ENCODE assay signal across 9 cellular contexts in genomic region chr2:61177727-61178549, GRCh38. TPM values are rescaled to one million over a fixed set of nuclear protein-coding genes. Genes with fewer than 3 reads are reported as not detected.
DNase-seq lines count a peak whose midpoint lies in the region; ATAC-seq, FAIRE-seq and TF ChIP-seq lines count a peak whose summit lies in the region.
"Had no signal": no experiment of that assay in that cellular context is flagged by ENCODE, and none has a peak within 500 bp of the region (broad histone marks: within the 10 kb centered on the region; RNA-seq: fewer than 3 reads in every experiment).

No MANE protein-coding gene starts in this region.

- H3K36me3 ChIP-seq in GM12878 (ENCODE audit: control insufficient read depth in 2 of 2, insufficient read depth in 2 of 2, low read length in 1 of 2): peaks cover 5 to 6% of the 10 kb centered on the region in 2 experiments

- H2AFZ ChIP-seq in GM12878 (ENCODE audit: control insufficient read depth, low read depth, low read length): peak overlapping the region; percentile 91

- BruUV-seq in GM12878 (replicated peaks; lab: Mats Ljungman, UMichigan): TSS peak; percentile 74

- RAD21 ChIA-PET in GM12878 (lab: Charles Lee; ENCODE audit: unreplicated experiment): interaction anchor here (0.5 to 1.4 kb wide), 9 partner anchors 9 to 373 kb away, joined by 3 to 4 read pairs (median 3); partner anchors contain the start of gene PEX13

- TF ChIP-seq POLR2A in GM12878 (IDR thresholded peaks at IDR 0.05; ENCODE audit: low read depth, low read length): peak; percentile 47

- H3K4me2 ChIP-seq in GM12878 (ENCODE audit: control insufficient read depth, insufficient read depth): peak overlapping the region; percentile 96

- POLR2A ChIA-PET in GM12878 (lab: Charles Lee): interaction anchor here (0.5 to 2.4 kb wide), 15 partner anchors 10 to 586 kb away, joined by 3 to 10 read pairs (median 4); partner anchors contain the start of genes PEX13 and XPO1

- TF ChIP-seq CTCF in GM12878 (IDR thresholded peaks at IDR 0.05 in 2 of 3, conservative IDR thresholded peaks at IDR 0.05 in 1 of 3; ENCODE audit: control insufficient read depth in 2 of 3, extremely low read depth in 1 of 3, insufficient read depth in 1 of 3, low read depth in 3 of 3, low read length in 3 of 3): no peak

- peak overlapping the region; percentile 91 for H3K9ac ChIP-seq in GM12878 (ENCODE audit: control insufficient read depth, insufficient read depth, low read length)

- 5% methylated on average over 40 of the region's 45 CpGs for WGBS in GM12878 (ENCODE audit: insufficient coverage, insufficient replicate concordance, low lambda C conversion rate, missing lambda C conversion rate)

- no peaks in the 10 kb centered on the region for H4K20me1 ChIP-seq in GM12878 (ENCODE audit: control insufficient read depth, insufficient read depth)

- DNase-seq in NCI-H2227 (lab: John Stamatoyannopoulos, UW; ENCODE audit: unreplicated experiment): peak; percentile 53
- DNase-seq in NCI-H2227 treated with DMSO at 0.1 percent for 48 hours (lab: John Stamatoyannopoulos, UW): no peak
- peak; percentile 25 for DNase-seq in SW480 (ENCODE audit: low spot score)
- DNase-seq in GM12878 (ENCODE audit: low read depth, low spot score): no peak
- peak; percentile 26 for DNase-seq in iris pigment epithelial cell (ENCODE audit: low read depth)
- DNase-seq in stimulated activated CD4-positive, alpha-beta T cell treated with anti-CD3 and anti-CD28 coated beads, Interleukin-1b, Interleukin-23, amount 100 ng/mL, for 24 hours (ENCODE audit: low read depth in 4 of 4, low spot score in 1 of 4): peak in 3 of 4 experiments; percentile 5 to 30 (median 24)
- DNase-seq in mucosa of gallbladder (ENCODE audit: low spot score): no peak

- peaks cover 47% of the 10 kb centered on the region for H3K79me2 ChIP-seq in GM12878 (ENCODE audit: control insufficient read depth, insufficient read depth, low read length)

- TF ChIP-seq RAD21 in GM12878 (IDR thresholded peaks at IDR 0.05; ENCODE audit: insufficient read depth, low read depth, low read length): no peak

- no peaks in the 10 kb centered on the region for H3K27me3 ChIP-seq in GM12878 (replicated peaks in 1 of 2; ENCODE audit: control insufficient read depth in 2 of 2, insufficient read depth in 2 of 2, low read length in 1 of 2)

- in situ Hi-C loops in GM12878 (cut with MboI): no loop called here

- FAIRE-seq in GM12878 (lab: Jason Lieb, UNC): peak; percentile 78
- FAIRE-seq: G401.6 had no signal

- intact Hi-C loops in GM12878 (cut with micrococcal nuclease; ENCODE audit: unreplicated experiment): loop anchor here (1.0 to 10.0 kb wide), 4 partner anchors 33 to 383 kb away; partner anchors contain the start of genes PEX13 and REL

- H3K9me3 ChIP-seq in GM12878 (replicated peaks; ENCODE audit: control insufficient read depth, insufficient read depth, low read length): no peaks in the 10 kb centered on the region

- H3K4me3 ChIP-seq in GM12878: peak overlapping the region; percentile 99

- ATAC-seq in HG03039 (IDR thresholded peaks at IDR 0.05; ENCODE audit: unreplicated experiment): peak; percentile 9
- ATAC-seq in GM12878: peak; percentile 46

- H3K4me1 ChIP-seq in GM12878 (ENCODE audit: control insufficient read depth, insufficient read depth, low read length): peaks cover 14% of the 10 kb centered on the region

- no peak for TF ChIP-seq EP300 in GM12878 (IDR thresholded peaks at IDR 0.05; ENCODE audit: borderline replicate concordance in 1 of 2, control insufficient read depth in 1 of 2, low read depth in 2 of 2, low read length in 2 of 2)

- CTCF ChIA-PET in GM12878 (lab: Yijun Ruan, JAX): interaction anchor here (0.9 to 2.4 kb wide), 7 partner anchors 32 to 470 kb away, joined by 3 to 10 read pairs (median 4); no protein-coding TSS in a partner anchor

- H3K27ac ChIP-seq in GM12878 (ENCODE audit: control insufficient read depth, insufficient read depth): peak overlapping the region; percentile 91

- SMC1A ChIA-PET in GM12878 (lab: Charles Lee; ENCODE audit: uncharacterized antibody, unreplicated experiment): interaction anchor here (0.7 to 3.3 kb wide), 8 partner anchors 17 to 339 kb away, joined by 3 to 10 read pairs (median 3); no protein-coding TSS in a partner anchor

TF ChIP-seq in GM12878, 131 proteins besides CTCF, POLR2A, EP300 and RAD21 (continues in another document):
- 0 out of 2 replicates have a peak, but pooled peaks have one; percentile 39 for TF ChIP-seq NBN (IDR thresholded peaks at IDR 0.05)
- TF ChIP-seq STAT1 (conservative IDR thresholded peaks at IDR 0.05): 0 out of 2 replicates have a peak, but pooled peaks have one; percentile 51
- 0 out of 2 replicates have a peak, but pooled peaks have one; percentile 9 for TF ChIP-seq RUNX3 (IDR thresholded peaks at IDR 0.05; ENCODE audit: low read length)
- TF ChIP-seq CBX5 (IDR thresholded peaks at IDR 0.05; ENCODE audit: low read depth): no peak
- TF ChIP-seq ZNF24 (IDR thresholded peaks at IDR 0.05): no peak
- no peak for TF ChIP-seq RAD51 (IDR thresholded peaks at IDR 0.05)
- TF ChIP-seq HCFC1 (IDR thresholded peaks at IDR 0.05; ENCODE audit: low read length): no peak
- TF ChIP-seq, protein P1, sequence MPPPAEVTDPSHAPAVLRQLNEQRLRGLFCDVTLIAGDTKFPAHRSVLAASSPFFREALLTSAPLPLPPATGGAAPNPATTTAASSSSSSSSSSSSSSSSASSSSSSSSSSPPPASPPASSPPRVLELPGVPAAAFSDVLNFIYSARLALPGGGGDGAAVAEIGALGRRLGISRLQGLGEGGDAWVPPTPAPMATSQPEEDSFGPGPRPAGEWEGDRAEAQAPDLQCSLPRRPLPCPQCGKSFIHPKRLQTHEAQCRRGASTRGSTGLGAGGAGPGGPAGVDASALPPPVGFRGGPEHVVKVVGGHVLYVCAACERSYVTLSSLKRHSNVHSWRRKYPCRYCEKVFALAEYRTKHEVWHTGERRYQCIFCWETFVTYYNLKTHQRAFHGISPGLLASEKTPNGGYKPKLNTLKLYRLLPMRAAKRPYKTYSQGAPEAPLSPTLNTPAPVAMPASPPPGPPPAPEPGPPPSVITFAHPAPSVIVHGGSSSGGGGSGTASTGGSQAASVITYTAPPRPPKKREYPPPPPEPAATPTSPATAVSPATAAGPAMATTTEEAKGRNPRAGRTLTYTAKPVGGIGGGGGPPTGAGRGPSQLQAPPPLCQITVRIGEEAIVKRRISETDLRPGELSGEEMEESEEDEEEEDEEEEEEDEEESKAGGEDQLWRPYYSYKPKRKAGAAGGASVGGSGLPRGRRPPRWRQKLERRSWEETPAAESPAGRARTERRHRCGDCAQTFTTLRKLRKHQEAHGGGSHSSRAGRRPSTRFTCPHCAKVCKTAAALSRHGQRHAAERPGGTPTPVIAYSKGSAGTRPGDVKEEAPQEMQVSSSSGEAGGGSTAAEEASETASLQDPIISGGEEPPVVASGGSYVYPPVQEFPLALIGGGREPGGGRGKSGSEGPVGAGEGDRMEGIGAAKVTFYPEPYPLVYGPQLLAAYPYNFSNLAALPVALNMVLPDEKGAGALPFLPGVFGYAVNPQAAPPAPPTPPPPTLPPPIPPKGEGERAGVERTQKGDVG (CRISPR knock-in tag; IDR thresholded peaks at IDR 0.05): 0 out of 2 replicates have a peak, but pooled peaks have one; percentile 9
- TF ChIP-seq, protein P2, sequence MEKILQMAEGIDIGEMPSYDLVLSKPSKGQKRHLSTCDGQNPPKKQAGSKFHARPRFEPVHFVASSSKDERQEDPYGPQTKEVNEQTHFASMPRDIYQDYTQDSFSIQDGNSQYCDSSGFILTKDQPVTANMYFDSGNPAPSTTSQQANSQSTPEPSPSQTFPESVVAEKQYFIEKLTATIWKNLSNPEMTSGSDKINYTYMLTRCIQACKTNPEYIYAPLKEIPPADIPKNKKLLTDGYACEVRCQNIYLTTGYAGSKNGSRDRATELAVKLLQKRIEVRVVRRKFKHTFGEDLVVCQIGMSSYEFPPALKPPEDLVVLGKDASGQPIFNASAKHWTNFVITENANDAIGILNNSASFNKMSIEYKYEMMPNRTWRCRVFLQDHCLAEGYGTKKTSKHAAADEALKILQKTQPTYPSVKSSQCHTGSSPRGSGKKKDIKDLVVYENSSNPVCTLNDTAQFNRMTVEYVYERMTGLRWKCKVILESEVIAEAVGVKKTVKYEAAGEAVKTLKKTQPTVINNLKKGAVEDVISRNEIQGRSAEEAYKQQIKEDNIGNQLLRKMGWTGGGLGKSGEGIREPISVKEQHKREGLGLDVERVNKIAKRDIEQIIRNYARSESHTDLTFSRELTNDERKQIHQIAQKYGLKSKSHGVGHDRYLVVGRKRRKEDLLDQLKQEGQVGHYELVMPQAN (conservative IDR thresholded peaks at IDR 0.05): no peak
- no peak for TF ChIP-seq SREBF2 (IDR thresholded peaks at IDR 0.05; ENCODE audit: low read length)
- no peak for TF ChIP-seq NRF1 (conservative IDR thresholded peaks at IDR 0.05; ENCODE audit: low read depth, low read length)
- TF ChIP-seq LARP7 (IDR thresholded peaks at IDR 0.05): peak; percentile 26; the same call in 1 of the 2 replicates
- TF ChIP-seq RELA (IDR thresholded peaks at IDR 0.05; ENCODE audit: borderline replicate concordance, partially characterized antibody): no peak
- 0 out of 2 replicates have a peak, but pooled peaks have one; percentile 19 for TF ChIP-seq CBFB (IDR thresholded peaks at IDR 0.05; ENCODE audit: low read depth)
- 0 out of 2 replicates have a peak, but pooled peaks have one; percentile 41 for TF ChIP-seq POLR2AphosphoS5 (IDR thresholded peaks at IDR 0.05; ENCODE audit: low read length)
- no peak for TF ChIP-seq FOS (IDR thresholded peaks at IDR 0.05; ENCODE audit: borderline replicate concordance, extremely low read depth, insufficient read length)

RNA-seq across cellular contexts. Expression of gene C2orf74, which starts 15.9 kb away (rescaled TPM):
- 1.9 and 3.1 TPM in 2 replicates for total RNA-seq in GM12878 (2013; cell fraction: nucleolus; rRNA removed)
- total RNA-seq in GM12878 (2014; rRNA removed) (3.8 and 6.1 TPM in 2 replicates), GM12878 (2014; rRNA removed; fragmentation: Illumina TruSeq; extraction: Trizol) (14.9 and 16.1 TPM in 2 replicates), GM12878 (2021) (4.7 and 5.6 TPM in 2 replicates), mucosa of gallbladder (17.2 TPM)
- polyA plus RNA-seq in GM12878 (2011; ENCODE audit: low read depth): 16.0 TPM
- polyA plus RNA-seq in GM12878 (2011; rRNA removed) (9.8 and 18.8 TPM in 2 replicates), GM12878 (2014; fragmentation: Illumina TruSeq; extraction: Trizol) (15.6 and 19.1 TPM in 2 replicates), GM12878 (2014; fragmentation: Nextera tagmentation; extraction: Ambion mirVana) (10 to 100 TPM; 25.0 TPM), GM12878 (2014; rRNA removed) (10.2 and 10.8 TPM in 2 replicates), GM12878 (2016; fragmentation: Nextera tagmentation; extraction: Ambion mirVana) (10 to 100 TPM; 15.5 to 16.3 TPM)
- polyA plus RNA-seq in GM12878 (2011; cell fraction: cytosol; rRNA removed): 5.4 and 6.1 TPM in 2 replicates
- 3.8 and 4.1 TPM in 2 replicates for polyA plus RNA-seq in GM12878 (2011; cell fraction: nucleus; rRNA removed)
- polyA plus RNA-seq in GM12878 (2012): 9.2 and 14.0 TPM in 2 replicates
- 1.0 and 1.5 TPM in 2 replicates for polyA minus RNA-seq in GM12878 (2011; rRNA and poly(A)+ RNA removed)
- polyA minus RNA-seq in GM12878 (2011; cell fraction: cytosol; rRNA and poly(A)+ RNA removed): 3.6 TPM in 1 of 2 replicates, not detected in the other
- polyA minus RNA-seq in GM12878 (2011; cell fraction: nucleus; rRNA and poly(A)+ RNA removed): 1.1 TPM in 1 of 2 replicates, not detected in the other

Comparison
In these comparisons a context has a peak if more than half of its experiments do, and no peak if none do; other contexts are left out.
1. DNase-seq: peak in NCI-H2227 (single experiment), SW480 (single experiment), iris pigment epithelial cell (single experiment) and stimulated activated CD4-positive, alpha-beta T cell treated with anti-CD3 and anti-CD28 coated beads, Interleukin-1b, Interleukin-23, amount 100 ng/mL, for 24 hours (3 of 4); none in NCI-H2227 treated with DMSO at 0.1 percent for 48 hours (single experiment), GM12878 (single experiment) and mucosa of gallbladder (single experiment).